29 cellular contexts compared by ENCODE assay signal in genomic region chr17:55683554-55684315, GRCh38. TPM values are rescaled to one million over a fixed set of nuclear protein-coding genes. Genes with fewer than 3 reads are reported as not detected.
"Had no signal": no experiment of that assay in that cellular context is flagged by ENCODE, and none has a peak within 500 bp of the region (broad histone marks: within the 10 kb centered on the region; RNA-seq: fewer than 3 reads in every experiment).

No MANE protein-coding gene starts in this region.

- H3K4me2 ChIP-seq: smooth muscle cell had no signal

- H3K4me3 ChIP-seq: dorsolateral prefrontal cortex, esophagus muscularis mucosa, heart right ventricle, lower lobe of right lung, smooth muscle cell, suprapubic skin, transverse colon, upper lobe of right lung, uterus had no signal

- H2AFZ ChIP-seq: parathyroid adenoma had no signal

- H3K9ac ChIP-seq: parathyroid adenoma had no signal

- H3K27me3 ChIP-seq: esophagus muscularis mucosa, suprapubic skin, transverse colon, upper lobe of right lung, uterus had no signal

- H3K79me2 ChIP-seq: parathyroid adenoma had no signal

- FAIRE-seq: colon, islet of Langerhans had no signal

- H3K27ac ChIP-seq: dorsolateral prefrontal cortex, esophagus muscularis mucosa, heart right ventricle, lower lobe of right lung, parathyroid adenoma, suprapubic skin, transverse colon, upper lobe of right lung, uterus had no signal

- DNase-seq: dorsolateral prefrontal cortex; effector CD8-positive, alpha-beta T cell; endodermal cell; foreskin melanocyte; glutamatergic neuron; heart right ventricle; hippocampal formation; left ventricle myocardium superior; lower lobe of right lung; natural killer cell; stimulated activated CD4-positive, alpha-beta T cell treated with anti-CD3 and anti-CD28 coated beads, Interleukin-12 subunit alpha, Interleukin-12 subunit beta, amount 100 ng/mL, for 4 hours; stimulated activated CD4-positive, alpha-beta T cell treated with anti-CD3 and anti-CD28 coated beads, Interleukin-1b, Interleukin-23, amount 100 ng/mL, for 48 hours; stimulated activated CD4-positive, alpha-beta T cell treated with anti-CD3 and anti-CD28 coated beads, Interleukin-4, amount 100 ng/mL, for 1 hour; stimulated activated CD8-positive, alpha-beta memory T cell treated with anti-CD3 and anti-CD28 coated beads, Interleukin-4, amount 100 ng/mL, for 48 hours; stimulated activated naive CD4-positive, alpha-beta T cell; stimulated activated naive CD8-positive, alpha-beta T cell treated with anti-CD3 and anti-CD28 coated beads, Interleukin-15, amount 100 ng/mL, for 72 hours; transverse colon; upper lobe of right lung; uterus had no signal

- H3K9me3 ChIP-seq: esophagus muscularis mucosa, heart right ventricle, lower lobe of right lung, suprapubic skin, transverse colon, upper lobe of right lung, uterus had no signal

- ATAC-seq: heart right ventricle; left ventricle myocardium superior; lower lobe of right lung; natural killer cell; sciatic nerve; stimulated activated naive CD8-positive, alpha-beta T cell treated with anti-CD3 and anti-CD28 coated beads, Interleukin-15, amount 100 ng/mL, for 72 hours; upper lobe of right lung had no signal

- H3K4me1 ChIP-seq: esophagus muscularis mucosa, heart right ventricle, lower lobe of right lung, parathyroid adenoma, suprapubic skin, transverse colon, upper lobe of right lung, uterus had no signal

- H3K36me3 ChIP-seq: esophagus muscularis mucosa, heart right ventricle, lower lobe of right lung, suprapubic skin, transverse colon, upper lobe of right lung, uterus had no signal

RNA-seq across cellular contexts. Expression of gene TMEM100, which starts 38.9 kb away (rescaled TPM):
- total RNA-seq: epithelial cell of proximal tubule, mononuclear cell, natural killer cell had no signal
- polyA plus RNA-seq: neural cell had no signal
